In genomic region chr11:93735627-93736026, GRCh38 we compare ENCODE assay signal across 14 cellular contexts. TPM values are rescaled to one million over a fixed set of nuclear protein-coding genes. Genes with fewer than 3 reads are reported as not detected.
DNase-seq lines count a peak whose midpoint lies in the region; ATAC-seq and TF ChIP-seq lines count a peak whose summit lies in the region.
"Had no signal": no experiment of that assay in that cellular context is flagged by ENCODE, and none has a peak within 500 bp of the region (broad histone marks: within the 10 kb centered on the region; RNA-seq: fewer than 3 reads in every experiment).

No MANE protein-coding gene starts in this region.

- TF ChIP-seq CTCF in HFF-Myc (IDR thresholded peaks at IDR 0.05; ENCODE audit: low read depth, low read length, missing control alignments) (no peak), Peyer's patch (IDR thresholded peaks at IDR 0.05) (no peak)

- H3K36me3 ChIP-seq in BLaER1 (peaks cover 84% of the 10 kb centered on the region), mesenchymal stem cell (ENCODE audit: control insufficient read depth in 1 of 2, insufficient read depth in 2 of 2, low read depth in 1 of 2, low read length in 2 of 2) (peaks cover 11 to 95% of the 10 kb centered on the region in 2 experiments), Peyer's patch (peaks cover 0 to 85% (median 1%) of the 10 kb centered on the region in 3 donors)

- H3K4me1 Mint-ChIP-seq in activated CD4-positive, alpha-beta memory T cell treated with anti-CD3 and anti-CD28 coated beads for 36 hours (ENCODE audit: low read depth) = peaks cover 63% of the 10 kb centered on the region

- peak overlapping the region; percentile 59 for H3K4me3 Mint-ChIP-seq in activated CD4-positive, alpha-beta memory T cell treated with anti-CD3 and anti-CD28 coated beads for 36 hours

- H3K27ac ChIP-seq in BLaER1 = no peak overlapping the region
- H3K27ac ChIP-seq in mesenchymal stem cell (ENCODE audit: low read length, poor library complexity, severe bottlenecking) = no peak overlapping the region
- no peak overlapping the region for H3K27ac ChIP-seq in Peyer's patch
- H3K27ac ChIP-seq: adrenal gland had no signal

- ATAC-seq in GM21737 (IDR thresholded peaks at IDR 0.05; ENCODE audit: unreplicated experiment) = no peak
- ATAC-seq: left ventricle myocardium superior had no signal

- H3K27ac Mint-ChIP-seq in activated CD4-positive, alpha-beta memory T cell treated with anti-CD3 and anti-CD28 coated beads for 36 hours = peak overlapping the region; percentile 76

- peaks cover 85% of the 10 kb centered on the region for H3K36me3 Mint-ChIP-seq in activated CD4-positive, alpha-beta memory T cell treated with anti-CD3 and anti-CD28 coated beads for 36 hours

- POLR2A ChIA-PET in activated CD4-positive, alpha-beta memory T cell treated with anti-CD3 and anti-CD28 coated beads for 36 hours (lab: Charles Lee) = interaction anchor here (7.6 kb wide), 1 partner anchor 48 kb away, joined by 126 read pairs; the partner anchor contains the start of gene MED17

- no peak overlapping the region for H2AK5ac ChIP-seq in mesenchymal stem cell (ENCODE audit: low read length, severe bottlenecking)

- H2BK5ac ChIP-seq in mesenchymal stem cell (ENCODE audit: low read depth, low read length, poor library complexity, severe bottlenecking) = no peak overlapping the region

- H4K8ac ChIP-seq in mesenchymal stem cell (ENCODE audit: low read length) = no peak overlapping the region

- no CpG with 5 or more reads among the region's 1 CpG for WGBS in mesenchymal stem cell

- peaks cover 100% of the 10 kb centered on the region for H4K20me1 ChIP-seq in BLaER1

- H3K4me2 ChIP-seq in BLaER1 = peak overlapping the region; percentile 89
- H3K4me2 ChIP-seq in mesenchymal stem cell (ENCODE audit: low read length, poor library complexity, severe bottlenecking) = peak overlapping the region; percentile 33

- H3K79me1 ChIP-seq in mesenchymal stem cell (replicated peaks; ENCODE audit: low read length, poor library complexity, severe bottlenecking) = peaks cover 3% of the 10 kb centered on the region

- H2BK12ac ChIP-seq in mesenchymal stem cell (ENCODE audit: low read length in 2 of 2) = no peak overlapping the region

- H3K9me3 Mint-ChIP-seq in activated CD4-positive, alpha-beta memory T cell treated with anti-CD3 and anti-CD28 coated beads for 36 hours = no peaks in the 10 kb centered on the region

- H3K18ac ChIP-seq in mesenchymal stem cell (ENCODE audit: low read depth in 1 of 2, low read length in 2 of 2) = no peak overlapping the region

- no peak overlapping the region for H4K91ac ChIP-seq in mesenchymal stem cell (ENCODE audit: low read length)

- H3K4ac ChIP-seq in mesenchymal stem cell (ENCODE audit: low read depth in 1 of 2, low read length in 2 of 2) = no peak overlapping the region

- DNase-seq in HFF-Myc (ENCODE audit: extremely low read depth, low read depth) (no peak), mesenchymal stem cell (no peak), OCI-M2 (lab: John Stamatoyannopoulos, UW; ENCODE audit: unreplicated experiment) (no peak), Peyer's patch (no peak), HUDEP-2 (lab: John Stamatoyannopoulos, UW; ENCODE audit: unreplicated experiment in 76 of 76) (no peak)
- no peak for DNase-seq in activated CD4-positive, alpha-beta memory T cell treated with anti-CD3 and anti-CD28 coated beads for 36 hours
- DNase-seq: adrenal gland; left ventricle myocardium superior; NCI-H1417 treated with DMSO at 0.1 percent for 48 hours; occipital lobe; SK-N-SH; stimulated activated naive CD4-positive, alpha-beta T cell treated with Interleukin-2 at 50 U/mL for 16 hours had no signal

- no peak overlapping the region for H2AFZ ChIP-seq in mesenchymal stem cell (ENCODE audit: low read depth, low read length)

- H3K4me1 ChIP-seq in BLaER1 (peaks cover 67% of the 10 kb centered on the region), mesenchymal stem cell (ENCODE audit: control insufficient read depth, insufficient read depth, low read depth, low read length) (peaks cover 4% of the 10 kb centered on the region), Peyer's patch (peaks cover 0 to 31% (median 10%) of the 10 kb centered on the region in 4 donors)

- CTCF ChIA-PET in activated CD4-positive, alpha-beta memory T cell treated with anti-CD3 and anti-CD28 coated beads for 36 hours (lab: Charles Lee) = interaction anchor here (0.9 kb wide), 1 partner anchor 48 kb away, joined by 3 read pairs; the partner anchor contains the start of gene MED17

- H3K4me3 ChIP-seq in BLaER1 (no peak overlapping the region), HFF-Myc (replicated peaks; ENCODE audit: low read depth, low read length) (peak overlapping the region; percentile 90), mesenchymal stem cell (ENCODE audit: insufficient read depth in 1 of 2, low read depth in 1 of 2, low read length in 2 of 2) (no peak overlapping the region), Peyer's patch (no peak overlapping the region)
- H3K4me3 ChIP-seq: adrenal gland had no signal

- H2BK120ac ChIP-seq in mesenchymal stem cell (ENCODE audit: low read depth, low read length) = no peak overlapping the region

- no peak overlapping the region for H3K14ac ChIP-seq in mesenchymal stem cell (ENCODE audit: low read length in 2 of 2)

- no peaks in the 10 kb centered on the region for H3K27me3 ChIP-seq in BLaER1
- H3K27me3 ChIP-seq in mesenchymal stem cell (ENCODE audit: control insufficient read depth in 1 of 2, insufficient read depth in 1 of 2, low read length in 2 of 2) = no peaks in the 10 kb centered on the region
- no peaks in the 10 kb centered on the region for H3K27me3 ChIP-seq in Peyer's patch
- H3K27me3 ChIP-seq: adrenal gland had no signal

- intact Hi-C loops in activated CD4-positive, alpha-beta memory T cell treated with anti-CD3 and anti-CD28 coated beads for 36 hours (cut with micrococcal nuclease) = loop anchor here (5.0 kb wide), 1 partner anchor 538 kb away; the partner anchor contains the start of gene SLC36A4

- no peaks in the 10 kb centered on the region for H3K27me3 Mint-ChIP-seq in activated CD4-positive, alpha-beta memory T cell treated with anti-CD3 and anti-CD28 coated beads for 36 hours

- no peak for TF ChIP-seq POLR2A in Peyer's patch (IDR thresholded peaks at IDR 0.05)

- H3K23ac ChIP-seq in mesenchymal stem cell (ENCODE audit: low read length in 2 of 2) = no peak overlapping the region

- no peaks in the 10 kb centered on the region for H3K9me3 ChIP-seq in BLaER1
- no peaks in the 10 kb centered on the region for H3K9me3 ChIP-seq in mesenchymal stem cell (ENCODE audit: control insufficient read depth, low read length)
- H3K9me3 ChIP-seq in Peyer's patch = no peaks in the 10 kb centered on the region
- H3K9me3 ChIP-seq: adrenal gland, SK-N-SH had no signal

- H3K9ac ChIP-seq in BLaER1 = no peak overlapping the region
- H3K9ac ChIP-seq in mesenchymal stem cell (ENCODE audit: low read length) = peak overlapping the region; percentile 100

- no peak overlapping the region for H2BK15ac ChIP-seq in mesenchymal stem cell (ENCODE audit: low read depth, poor library complexity, severe bottlenecking)

RNA-seq across cellular contexts. Expression of gene TAF1D, which starts 5.7 kb away (rescaled TPM):
- total RNA-seq in activated CD4-positive, alpha-beta memory T cell treated with anti-CD3 and anti-CD28 coated beads for 36 hours = 100 to 1,000 TPM; 325 to 342 TPM
- 117 TPM for polyA plus RNA-seq in mesenchymal stem cell (2013, experiment 1 of 2)
- 120 TPM for polyA plus RNA-seq in mesenchymal stem cell (2013, experiment 2 of 2)
- total RNA-seq in Peyer's patch = 100 to 1,000 TPM in 3 of 4 donors, 10 to 100 TPM in 1; 72.7 to 183 (median 108) TPM

RNA-seq across cellular contexts. Expression of gene C11orf54, which starts 5.8 kb away (rescaled TPM):
- 10 to 100 TPM; 21.6 to 23.7 TPM for total RNA-seq in activated CD4-positive, alpha-beta memory T cell treated with anti-CD3 and anti-CD28 coated beads for 36 hours
- 8.9 TPM for polyA plus RNA-seq in mesenchymal stem cell (2013, experiment 1 of 2)
- 9.0 TPM for polyA plus RNA-seq in mesenchymal stem cell (2013, experiment 2 of 2)
- total RNA-seq in Peyer's patch = 100 to 1,000 TPM in 1 of 4 donors, 10 to 100 TPM in 3; 33.8 to 130 (median 69.0) TPM

RNA-seq across cellular contexts. Expression of gene MED17, which starts 48.5 kb away (rescaled TPM):
- total RNA-seq in activated CD4-positive, alpha-beta memory T cell treated with anti-CD3 and anti-CD28 coated beads for 36 hours = 10 to 100 TPM; 32.3 to 34.7 TPM
- polyA plus RNA-seq in mesenchymal stem cell (2013, experiment 1 of 2) = 15.4 TPM
- 18.2 TPM for polyA plus RNA-seq in mesenchymal stem cell (2013, experiment 2 of 2)
- 10 to 100 TPM; 22.3 to 33.8 (median 27.3) TPM for total RNA-seq in Peyer's patch
